13 cellular contexts compared by ENCODE assay signal in genomic region chr3:157119369-157119951, GRCh38. TPM values are rescaled to one million over a fixed set of nuclear protein-coding genes. Genes with fewer than 3 reads are reported as not detected.
DNase-seq lines count a peak whose midpoint lies in the region; ATAC-seq and TF ChIP-seq lines count a peak whose summit lies in the region.
"Had no signal": no experiment of that assay in that cellular context is flagged by ENCODE, and none has a peak within 500 bp of the region (broad histone marks: within the 10 kb centered on the region; RNA-seq: fewer than 3 reads in every experiment).

No MANE protein-coding gene starts in this region.

- ATAC-seq in activated T-cell treated with anti-CD3 and anti-CD28 coated beads, Interleukin-2, amount 50 U/mL, for 72 hours (replicated peaks in 1 of 2) = peak; percentile 93 to 94
- ATAC-seq in central memory CD8-positive, alpha-beta T cell (replicated peaks; ENCODE audit: extremely low read depth, poor library complexity, severe bottlenecking) = peak; percentile 81
- ATAC-seq in stimulated activated naive CD8-positive, alpha-beta T cell treated with anti-CD3 and anti-CD28 coated beads, Interleukin-15, amount 100 ng/mL, for 72 hours = peak; percentile 88

- WGBS in suprapubic skin = 80% methylated on average over 7 of the region's 7 CpGs

- peak; percentile 47 to 59 for DNase-seq in activated T-cell treated with anti-CD3 and anti-CD28 coated beads, Interleukin-2, amount 50 U/mL, for 72 hours
- DNase-seq in activated T-cell treated with anti-CD3 and anti-CD28 coated beads for 4 hours (no peak), Peyer's patch (no peak), uterus (no peak), suprapubic skin (ENCODE audit: low spot score in 2 of 2) (no peak), caudate nucleus (lab: John Stamatoyannopoulos, UW) (no peak)
- no peak for DNase-seq in central memory CD8-positive, alpha-beta T cell (ENCODE audit: low spot score in 2 of 2)
- DNase-seq in stimulated activated naive CD8-positive, alpha-beta T cell treated with anti-CD3 and anti-CD28 coated beads, Interleukin-15, amount 100 ng/mL, for 72 hours = peak; percentile 24 to 44
- DNase-seq: brain microvascular endothelial cell, esophagus squamous epithelium, MM.1S, NCI-H446 treated with DMSO at 0.1 percent for 48 hours, SIG-M5 had no signal

- H3K27ac ChIP-seq in Peyer's patch (peak overlapping the region in 3 of 4 donors; percentile 69 to 89 (median 89)), uterus (no peak overlapping the region), suprapubic skin (no peak overlapping the region), caudate nucleus (ENCODE audit: low read depth, low read length) (no peak overlapping the region)
- H3K27ac ChIP-seq: brain microvascular endothelial cell, esophagus squamous epithelium had no signal

- H3K4me1 Mint-ChIP-seq in activated T-cell treated with anti-CD3 and anti-CD28 coated beads, Interleukin-2, amount 50 U/mL, for 72 hours (ENCODE audit: low read depth) = peaks cover 16% of the 10 kb centered on the region
- peaks cover 9% of the 10 kb centered on the region for H3K4me1 Mint-ChIP-seq in central memory CD8-positive, alpha-beta T cell
- peaks cover 23% of the 10 kb centered on the region for H3K4me1 Mint-ChIP-seq in stimulated activated naive CD8-positive, alpha-beta T cell treated with anti-CD3 and anti-CD28 coated beads, Interleukin-15, amount 100 ng/mL, for 72 hours

- TF ChIP-seq POLR2A in Peyer's patch (IDR thresholded peaks at IDR 0.05) (no peak), uterus (IDR thresholded peaks at IDR 0.05) (no peak), suprapubic skin (IDR thresholded peaks at IDR 0.05) (no peak)

- H3K36me3 Mint-ChIP-seq in activated T-cell treated with anti-CD3 and anti-CD28 coated beads, Interleukin-2, amount 50 U/mL, for 72 hours (ENCODE audit: insufficient read depth in 2 of 2) = peaks cover 0 to 2% of the 10 kb centered on the region in 2 donors
- H3K36me3 Mint-ChIP-seq in central memory CD8-positive, alpha-beta T cell (ENCODE audit: insufficient read depth) = no peaks in the 10 kb centered on the region

- H3K4me3 Mint-ChIP-seq in activated T-cell treated with anti-CD3 and anti-CD28 coated beads, Interleukin-2, amount 50 U/mL, for 72 hours = peak overlapping the region in 1 of 2 donors; percentile 37
- H3K4me3 Mint-ChIP-seq in central memory CD8-positive, alpha-beta T cell = no peak overlapping the region
- H3K4me3 Mint-ChIP-seq in stimulated activated naive CD8-positive, alpha-beta T cell treated with anti-CD3 and anti-CD28 coated beads, Interleukin-15, amount 100 ng/mL, for 72 hours = no peak overlapping the region

- no peaks in the 10 kb centered on the region for H3K9me3 Mint-ChIP-seq in activated T-cell treated with anti-CD3 and anti-CD28 coated beads, Interleukin-2, amount 50 U/mL, for 72 hours
- H3K9me3 Mint-ChIP-seq in central memory CD8-positive, alpha-beta T cell = no peaks in the 10 kb centered on the region
- no peaks in the 10 kb centered on the region for H3K9me3 Mint-ChIP-seq in stimulated activated naive CD8-positive, alpha-beta T cell treated with anti-CD3 and anti-CD28 coated beads, Interleukin-15, amount 100 ng/mL, for 72 hours

- no peak overlapping the region for H3K4me3 ChIP-seq in Peyer's patch
- no peak overlapping the region for H3K4me3 ChIP-seq in uterus
- no peak overlapping the region for H3K4me3 ChIP-seq in suprapubic skin
- H3K4me3 ChIP-seq: esophagus squamous epithelium had no signal

- H3K27me3 Mint-ChIP-seq in activated T-cell treated with anti-CD3 and anti-CD28 coated beads, Interleukin-2, amount 50 U/mL, for 72 hours (ENCODE audit: low read depth) = no peaks in the 10 kb centered on the region
- H3K27me3 Mint-ChIP-seq in central memory CD8-positive, alpha-beta T cell = no peaks in the 10 kb centered on the region
- no peaks in the 10 kb centered on the region for H3K27me3 Mint-ChIP-seq in stimulated activated naive CD8-positive, alpha-beta T cell treated with anti-CD3 and anti-CD28 coated beads, Interleukin-15, amount 100 ng/mL, for 72 hours

- no peaks in the 10 kb centered on the region for H3K9me3 ChIP-seq in Peyer's patch
- H3K9me3 ChIP-seq in uterus = no peaks in the 10 kb centered on the region
- H3K9me3 ChIP-seq in suprapubic skin = no peaks in the 10 kb centered on the region
- H3K9me3 ChIP-seq: esophagus squamous epithelium had no signal

- H3K36me3 ChIP-seq in Peyer's patch = no peaks in the 10 kb centered on the region
- no peaks in the 10 kb centered on the region for H3K36me3 ChIP-seq in uterus
- H3K36me3 ChIP-seq in suprapubic skin = no peaks in the 10 kb centered on the region
- H3K36me3 ChIP-seq: brain microvascular endothelial cell, esophagus squamous epithelium had no signal

- no peak for TF ChIP-seq EP300 in suprapubic skin (IDR thresholded peaks at IDR 0.05)

- H3K4me1 ChIP-seq in Peyer's patch (peaks cover 0 to 29% (median 0%) of the 10 kb centered on the region in 4 donors), uterus (no peaks in the 10 kb centered on the region), suprapubic skin (no peaks in the 10 kb centered on the region)
- H3K4me1 ChIP-seq: esophagus squamous epithelium had no signal

- TF ChIP-seq CTCF in Peyer's patch (IDR thresholded peaks at IDR 0.05) (no peak), uterus (IDR thresholded peaks at IDR 0.05) (no peak), suprapubic skin (IDR thresholded peaks at IDR 0.05) (no peak)

- intact Hi-C loops in uterus (cut with DNase I; ENCODE audit: low total_unique reads) = no loop called here

- no peak overlapping the region for H3K27ac Mint-ChIP-seq in activated T-cell treated with anti-CD3 and anti-CD28 coated beads, Interleukin-2, amount 50 U/mL, for 72 hours
- H3K27ac Mint-ChIP-seq in central memory CD8-positive, alpha-beta T cell (ENCODE audit: low read depth) = no peak overlapping the region
- H3K27ac Mint-ChIP-seq in stimulated activated naive CD8-positive, alpha-beta T cell treated with anti-CD3 and anti-CD28 coated beads, Interleukin-15, amount 100 ng/mL, for 72 hours = no peak overlapping the region

- H3K27me3 ChIP-seq in Peyer's patch (no peaks in the 10 kb centered on the region), uterus (no peaks in the 10 kb centered on the region), suprapubic skin (peaks cover 4% of the 10 kb centered on the region)
- H3K27me3 ChIP-seq: brain microvascular endothelial cell had no signal

RNA-seq across cellular contexts. Expression of gene CCNL1, which starts 40.5 kb away (rescaled TPM):
- total RNA-seq in activated T-cell treated with anti-CD3 and anti-CD28 coated beads, Interleukin-2, amount 50 U/mL, for 72 hours = 100 to 1,000 TPM; 248 to 315 TPM
- total RNA-seq in Peyer's patch (100 to 1,000 TPM; 309 to 477 (median 414) TPM), uterus (100 to 1,000 TPM; 100 to 252 (median 155) TPM), suprapubic skin (100 to 1,000 TPM; 203 to 665 (median 246) TPM)

Comparison
In these comparisons a context has a peak if more than half of its experiments do, and no peak if none do; other contexts are left out.
1. DNase-seq: peak in activated T-cell treated with anti-CD3 and anti-CD28 coated beads, Interleukin-2, amount 50 U/mL, for 72 hours (2 of 2) and stimulated activated naive CD8-positive, alpha-beta T cell treated with anti-CD3 and anti-CD28 coated beads, Interleukin-15, amount 100 ng/mL, for 72 hours (2 of 2); none in activated T-cell treated with anti-CD3 and anti-CD28 coated beads for 4 hours (single experiment), Peyer's patch (0 of 3), central memory CD8-positive, alpha-beta T cell (0 of 2), uterus (0 of 2), suprapubic skin (0 of 2) and caudate nucleus (0 of 61).
2. H3K27ac ChIP-seq: peak in Peyer's patch (3 of 4); none in uterus (0 of 2), suprapubic skin (single experiment) and caudate nucleus (single experiment).
3. Peak in every context shown above with its lines, with median percentiles within 50 percentile points of each other: ATAC-seq.